In genomic region chr9:133683494-133684460, GRCh38 we compare ENCODE assay signal across 9 cellular contexts. TPM values are rescaled to one million over a fixed set of nuclear protein-coding genes. Genes with fewer than 3 reads are reported as not detected.
A peak's percentile ranks its signal among the peaks of the same experiment; 100 is the strongest.
DNase-seq lines count a peak whose midpoint lies in the region; ATAC-seq, FAIRE-seq and TF ChIP-seq lines count a peak whose summit lies in the region.
"Had no signal": no experiment of that assay in that cellular context is flagged by ENCODE, and none has a peak within 500 bp of the region (broad histone marks: within the 10 kb centered on the region; RNA-seq: fewer than 3 reads in every experiment).

No MANE protein-coding gene starts in this region.

- FAIRE-seq in H54 (lab: Jason Lieb, UNC), result no peak

- ATAC-seq in GM21737 (IDR thresholded peaks at IDR 0.05; ENCODE audit: unreplicated experiment) (no peak), GM21786 (IDR thresholded peaks at IDR 0.05; ENCODE audit: unreplicated experiment) (no peak)

- DNase-seq in SK-N-DZ (ENCODE audit: low spot score), result peak; percentile 73
- peak; percentile 57 for DNase-seq in activated naive CD4-positive, alpha-beta T cell treated with Interleukin-2 at 50 U/mL for 16 hours
- DNase-seq in islet precursor cell, result peak; percentile 79
- DNase-seq in stimulated activated CD8-positive, alpha-beta memory T cell treated with anti-CD3 and anti-CD28 coated beads, Interleukin-4, amount 100 ng/mL, for 48 hours, result peak; percentile 73
- DNase-seq in H54 (ENCODE audit: insufficient read length, low spot score), result no peak
- no peak for DNase-seq in RPMI8226
- DNase-seq: NCI-H1930 had no signal

- TF ChIP-seq POLR2A in H54 (IDR thresholded peaks at IDR 0.05; ENCODE audit: low read depth, low read length), result no peak

RNA-seq across cellular contexts. Expression of gene DBH, which starts 47.6 kb away (rescaled TPM):
- 66.7 and 67.7 TPM in 2 replicates for polyA plus RNA-seq in SK-N-DZ (2014; cell fraction: cytosol; rRNA removed)
- polyA plus RNA-seq in SK-N-DZ (2014; cell fraction: nucleus; rRNA removed), result 67.3 and 95.0 TPM in 2 replicates

RNA-seq across cellular contexts. Expression of gene SARDH, which starts 54.4 kb away (rescaled TPM):
- polyA plus RNA-seq in SK-N-DZ (2014; cell fraction: cytosol; rRNA removed), result 3.2 and 3.3 TPM in 2 replicates
- polyA plus RNA-seq in SK-N-DZ (2014; cell fraction: nucleus; rRNA removed), result 4.7 and 8.5 TPM in 2 replicates

Comparison
In these comparisons a context has a peak if more than half of its experiments do, and no peak if none do; other contexts are left out.
1. DNase-seq: peak in SK-N-DZ (single experiment), activated naive CD4-positive, alpha-beta T cell treated with Interleukin-2 at 50 U/mL for 16 hours (single experiment), islet precursor cell (single experiment) and stimulated activated CD8-positive, alpha-beta memory T cell treated with anti-CD3 and anti-CD28 coated beads, Interleukin-4, amount 100 ng/mL, for 48 hours (single experiment); none in H54 (single experiment) and RPMI8226 (single experiment).